In genomic region chr12:6062427-6063378, GRCh38 we compare ENCODE assay signal across 8 cellular contexts.
DNase-seq lines count a peak whose midpoint lies in the region; ATAC-seq and TF ChIP-seq lines count a peak whose summit lies in the region.

No MANE protein-coding gene starts in this region.

- POLR2A ChIA-PET in activated CD4-positive, alpha-beta memory T cell treated with anti-CD3 and anti-CD28 coated beads, Interleukin-2, amount 10 ng/mL, durations not matched to agents 7 days and 5 days (lab: Charles Lee): no interaction called here

- no peak overlapping the region for H3K4me3 Mint-ChIP-seq in activated CD4-positive, alpha-beta memory T cell treated with anti-CD3 and anti-CD28 coated beads, Interleukin-2, amount 10 ng/mL, durations not matched to agents 7 days and 5 days
- no peak overlapping the region for H3K4me3 Mint-ChIP-seq in endothelial cell (ENCODE audit: unreplicated experiment)

- H3K27me3 Mint-ChIP-seq in activated CD4-positive, alpha-beta memory T cell treated with anti-CD3 and anti-CD28 coated beads, Interleukin-2, amount 10 ng/mL, durations not matched to agents 7 days and 5 days: peaks cover 8% of the 10 kb centered on the region
- H3K27me3 Mint-ChIP-seq in endothelial cell (ENCODE audit: unreplicated experiment): peaks cover 11% of the 10 kb centered on the region

- CTCF ChIA-PET in activated CD4-positive, alpha-beta memory T cell treated with anti-CD3 and anti-CD28 coated beads, Interleukin-2, amount 10 ng/mL, durations not matched to agents 7 days and 5 days (lab: Charles Lee): interaction anchor here (1.2 kb wide), 1 partner anchor 222 kb away, joined by 3 read pairs; no protein-coding TSS in a partner anchor

- no peak overlapping the region for H3K27ac Mint-ChIP-seq in activated CD4-positive, alpha-beta memory T cell treated with anti-CD3 and anti-CD28 coated beads, Interleukin-2, amount 10 ng/mL, durations not matched to agents 7 days and 5 days
- no peak overlapping the region for H3K27ac Mint-ChIP-seq in endothelial cell (ENCODE audit: unreplicated experiment)

- DNase-seq in NCI-H82 (lab: John Stamatoyannopoulos, UW) (peak; percentile 73), NCI-H82 treated with DMSO at 0.1 percent for 48 hours (lab: John Stamatoyannopoulos, UW; ENCODE audit: unreplicated experiment) (no peak), NCI-H2171 (lab: John Stamatoyannopoulos, UW) (peak; percentile 61), endothelial cell (ENCODE audit: low spot score) (peak; percentile 68), myocyte (ENCODE audit: low read depth) (peak; percentile 65)
- DNase-seq in activated CD4-positive, alpha-beta memory T cell treated with anti-CD3 and anti-CD28 coated beads, Interleukin-2, amount 10 ng/mL, durations not matched to agents 7 days and 5 days: peak; percentile 55
- peak; percentile 25 for DNase-seq in stimulated activated naive CD4-positive, alpha-beta T cell treated with Interleukin-2 at 50 U/mL for 16 hours (lab: John Stamatoyannopoulos, UW)

- H3K9me3 Mint-ChIP-seq in activated CD4-positive, alpha-beta memory T cell treated with anti-CD3 and anti-CD28 coated beads, Interleukin-2, amount 10 ng/mL, durations not matched to agents 7 days and 5 days: no peaks in the 10 kb centered on the region
- no peaks in the 10 kb centered on the region for H3K9me3 Mint-ChIP-seq in endothelial cell (ENCODE audit: unreplicated experiment)

- H3K36me3 Mint-ChIP-seq in activated CD4-positive, alpha-beta memory T cell treated with anti-CD3 and anti-CD28 coated beads, Interleukin-2, amount 10 ng/mL, durations not matched to agents 7 days and 5 days (ENCODE audit: low read depth): no peaks in the 10 kb centered on the region
- peaks cover 7% of the 10 kb centered on the region for H3K36me3 Mint-ChIP-seq in endothelial cell (ENCODE audit: low read depth, unreplicated experiment)

- peak; percentile 75 for TF ChIP-seq CTCF in endothelial cell (IDR thresholded peaks at IDR 0.05; ENCODE audit: unreplicated experiment)

- no peak for ATAC-seq in GM19467 (IDR thresholded peaks at IDR 0.05; ENCODE audit: unreplicated experiment)

- H3K4me1 Mint-ChIP-seq in activated CD4-positive, alpha-beta memory T cell treated with anti-CD3 and anti-CD28 coated beads, Interleukin-2, amount 10 ng/mL, durations not matched to agents 7 days and 5 days: no peaks in the 10 kb centered on the region
- peaks cover 6% of the 10 kb centered on the region for H3K4me1 Mint-ChIP-seq in endothelial cell (ENCODE audit: unreplicated experiment)
